Comparison of ENCODE assay signal across 23 cellular contexts in genomic region chr7:74682829-74683228, GRCh38. TPM values are rescaled to one million over a fixed set of nuclear protein-coding genes. Genes with fewer than 3 reads are reported as not detected.
DNase-seq lines count a peak whose midpoint lies in the region; ATAC-seq and TF ChIP-seq lines count a peak whose summit lies in the region.
"Had no signal": no experiment of that assay in that cellular context is flagged by ENCODE, and none has a peak within 500 bp of the region (broad histone marks: within the 10 kb centered on the region; RNA-seq: fewer than 3 reads in every experiment).

No MANE protein-coding gene starts in this region.

- H2AK9ac ChIP-seq in IMR-90 (replicated peaks; ENCODE audit: low read depth, low read length, poor library complexity), result no peak overlapping the region

- 91% methylated on average over 1 of the region's 3 CpGs; no CpG with 5 or more reads in 1 of the 2 experiments for WGBS in IMR-90 (ENCODE audit: extremely low coverage in 2 of 2, insufficient read length in 1 of 2), 2 experiments
- 95% methylated on average over 3 of the region's 3 CpGs for WGBS in prostate gland
- WGBS in heart right ventricle, 2 donors, result 98% methylated on average over 3 of the region's 3 CpGs

- ATAC-seq in IMR-90 (ENCODE audit: low read depth) (no peak), heart right ventricle (no peak)
- no peak for ATAC-seq in central memory CD8-positive, alpha-beta T cell (replicated peaks; ENCODE audit: extremely low read depth, poor library complexity, severe bottlenecking)
- ATAC-seq: activated T-cell treated with anti-CD3 and anti-CD28 coated beads, Interleukin-2, amount 50 U/mL, for 4 hours had no signal

- peaks cover 18 to 64% of the 10 kb centered on the region in 2 experiments for H3K79me1 ChIP-seq in IMR-90 (ENCODE audit: low read depth in 1 of 2, low read length in 2 of 2)

- H3K4ac ChIP-seq in IMR-90 (ENCODE audit: low read depth, low read length), result no peak overlapping the region

- H3K4me3 ChIP-seq in IMR-90 (ENCODE audit: insufficient read depth, low read depth, low read length) (no peak overlapping the region), prostate gland (no peak overlapping the region), heart right ventricle (no peak overlapping the region)
- H3K4me3 ChIP-seq: cardiac muscle cell, left lung, transverse colon had no signal

- no peak overlapping the region for H2AFZ ChIP-seq in IMR-90 (replicated peaks; ENCODE audit: low read length, poor library complexity)

- no peaks in the 10 kb centered on the region for H3K27me3 ChIP-seq in IMR-90 (ENCODE audit: control insufficient read depth, insufficient read depth, low read length)
- no peaks in the 10 kb centered on the region for H3K27me3 ChIP-seq in prostate gland (replicated peaks; ENCODE audit: insufficient read depth)
- no peaks in the 10 kb centered on the region for H3K27me3 ChIP-seq in heart right ventricle
- H3K27me3 ChIP-seq: cardiac muscle cell, left lung, transverse colon had no signal

- no peak overlapping the region for H3K18ac ChIP-seq in IMR-90 (ENCODE audit: low read depth, low read length)

- H2BK120ac ChIP-seq in IMR-90 (ENCODE audit: low read depth, low read length), result no peak overlapping the region

- no peak for TF ChIP-seq RAD21 in IMR-90 (IDR thresholded peaks at IDR 0.05; ENCODE audit: low read length)

- H3K56ac ChIP-seq in IMR-90 (ENCODE audit: extremely low read depth, insufficient read depth, low read length), result no peak overlapping the region

- H2BK15ac ChIP-seq in IMR-90 (ENCODE audit: low read depth, low read length), result no peak overlapping the region

- H3K27me3 Mint-ChIP-seq in activated naive CD4-positive, alpha-beta T cell treated with anti-CD3 and anti-CD28 coated beads, Interleukin-2, amount 50 U/mL, for 24 hours, result no peaks in the 10 kb centered on the region
- no peaks in the 10 kb centered on the region for H3K27me3 Mint-ChIP-seq in central memory CD8-positive, alpha-beta T cell
- H3K27me3 Mint-ChIP-seq in osteocyte (ENCODE audit: unreplicated experiment), result no peaks in the 10 kb centered on the region

- peaks cover 66% of the 10 kb centered on the region for H4K20me1 ChIP-seq in IMR-90 (ENCODE audit: insufficient read depth, low read length)

- H3K36me3 ChIP-seq in IMR-90 (ENCODE audit: control insufficient read depth, insufficient read depth, low read length) (peaks cover 10% of the 10 kb centered on the region), prostate gland (no peaks in the 10 kb centered on the region), heart right ventricle (peaks cover 0 to 27% (median 0%) of the 10 kb centered on the region in 9 donors)

- H4K5ac ChIP-seq in IMR-90 (ENCODE audit: low read depth, low read length), result no peak overlapping the region

- H2BK5ac ChIP-seq in IMR-90 (ENCODE audit: low read depth, low read length, poor library complexity, severe bottlenecking), result no peak overlapping the region

- CTCF ChIA-PET in IMR-90 (lab: Yijun Ruan, JAX), result no interaction called here

- no peak overlapping the region for H2AK5ac ChIP-seq in IMR-90 (ENCODE audit: low read depth, low read length)

- DNase-seq in activated naive CD4-positive, alpha-beta T cell treated with anti-CD3 and anti-CD28 coated beads, Interleukin-2, amount 50 U/mL, for 16 hours, result no peak
- DNase-seq in IMR-90 (no peak), osteocyte (ENCODE audit: extremely low spot score, unreplicated experiment) (no peak), NCI-H510A treated with DMSO at 0.1 percent for 48 hours (lab: John Stamatoyannopoulos, UW) (no peak), prostate gland (ENCODE audit: low spot score) (no peak), heart right ventricle (no peak)
- DNase-seq in central memory CD8-positive, alpha-beta T cell (ENCODE audit: low spot score in 2 of 2), result no peak
- DNase-seq: activated naive CD4-positive, alpha-beta T cell treated with anti-CD3 and anti-CD28 coated beads for 36 hours; activated T-cell treated with anti-CD3 and anti-CD28 coated beads, Interleukin-2, amount 50 U/mL, for 4 hours; aorta; Calu3; DND-41; left lung; mesendoderm; MM.1S; NCI-H2029 treated with DMSO at 0.1 percent for 48 hours; NCI-H226; nucleus accumbens; RPMI8226; transverse colon had no signal

- in situ Hi-C loops in IMR-90 (cut with MboI; ENCODE audit: low sequenced_read_pairs), result no loop called here

- no peak overlapping the region for H3K9ac ChIP-seq in IMR-90 (ENCODE audit: low read depth, low read length)
- H3K9ac ChIP-seq: KMS-11 had no signal

- H3K36me3 Mint-ChIP-seq in activated naive CD4-positive, alpha-beta T cell treated with anti-CD3 and anti-CD28 coated beads, Interleukin-2, amount 50 U/mL, for 24 hours, result peaks cover 9% of the 10 kb centered on the region
- H3K36me3 Mint-ChIP-seq in central memory CD8-positive, alpha-beta T cell (ENCODE audit: insufficient read depth), result peaks cover 6% of the 10 kb centered on the region
- peaks cover 13% of the 10 kb centered on the region for H3K36me3 Mint-ChIP-seq in osteocyte (ENCODE audit: unreplicated experiment)

- H3K9me3 ChIP-seq in IMR-90 (ENCODE audit: control insufficient read depth, insufficient read depth, low read length) (no peaks in the 10 kb centered on the region), prostate gland (no peaks in the 10 kb centered on the region), heart right ventricle (no peaks in the 10 kb centered on the region)
- H3K9me3 ChIP-seq: left lung, transverse colon had no signal

- TF ChIP-seq POLR2A in IMR-90 (IDR thresholded peaks at IDR 0.05; ENCODE audit: low read depth, low read length), result no peak
- TF ChIP-seq POLR2A in prostate gland (IDR thresholded peaks at IDR 0.05), result no peak

- H3K4me1 Mint-ChIP-seq in activated naive CD4-positive, alpha-beta T cell treated with anti-CD3 and anti-CD28 coated beads, Interleukin-2, amount 50 U/mL, for 24 hours, result peaks cover 42% of the 10 kb centered on the region
- peaks cover 33% of the 10 kb centered on the region for H3K4me1 Mint-ChIP-seq in central memory CD8-positive, alpha-beta T cell
- peaks cover 7% of the 10 kb centered on the region for H3K4me1 Mint-ChIP-seq in osteocyte (ENCODE audit: unreplicated experiment)

- no peak for TF ChIP-seq CTCF in IMR-90 (conservative IDR thresholded peaks at IDR 0.05; ENCODE audit: low read depth, low read length)
- no peak for TF ChIP-seq CTCF in osteocyte (IDR thresholded peaks at IDR 0.05)
- no peak for TF ChIP-seq CTCF in prostate gland (IDR thresholded peaks at IDR 0.05)
- TF ChIP-seq CTCF in heart right ventricle (IDR thresholded peaks at IDR 0.05), result no peak

- H3K27ac ChIP-seq in IMR-90 (ENCODE audit: insufficient read depth, low read length) (no peak overlapping the region), prostate gland (no peak overlapping the region), heart right ventricle (no peak overlapping the region)
- H3K27ac ChIP-seq: cardiac muscle cell, KMS-11, left lung, transverse colon had no signal

- H2BK20ac ChIP-seq in IMR-90 (ENCODE audit: low read depth, low read length), result no peak overlapping the region

- H4K8ac ChIP-seq in IMR-90 (ENCODE audit: low read depth in 2 of 2, low read length in 2 of 2), result no peak overlapping the region

- POLR2A ChIA-PET in IMR-90 (lab: Charles Lee; ENCODE audit: unreplicated experiment), result interaction anchor here (0.7 kb wide), 1 partner anchor 23 kb away, joined by 3 read pairs; no protein-coding TSS in a partner anchor

- BruUV-seq in IMR-90 (replicated peaks; lab: Mats Ljungman, UMichigan), result TSS peak; percentile 17

- intact Hi-C loops in IMR-90 (cut with micrococcal nuclease) (no loop called here), prostate gland (cut with DNase I) (no loop called here), heart right ventricle (cut with DNase I) (no loop called here)

- no peak overlapping the region for H3K14ac ChIP-seq in IMR-90 (replicated peaks; ENCODE audit: low read depth, low read length)

- no peaks in the 10 kb centered on the region; the same call in 1 of the 2 replicates for H3K9me1 ChIP-seq in IMR-90 (ENCODE audit: insufficient read depth, low read length)

- H3K9me3 Mint-ChIP-seq in activated naive CD4-positive, alpha-beta T cell treated with anti-CD3 and anti-CD28 coated beads, Interleukin-2, amount 50 U/mL, for 24 hours, result no peaks in the 10 kb centered on the region
- H3K9me3 Mint-ChIP-seq in central memory CD8-positive, alpha-beta T cell, result no peaks in the 10 kb centered on the region
- H3K9me3 Mint-ChIP-seq in osteocyte (ENCODE audit: unreplicated experiment), result no peaks in the 10 kb centered on the region
- H3K9me3 Mint-ChIP-seq: activated naive CD4-positive, alpha-beta T cell treated with anti-CD3 and anti-CD28 coated beads for 36 hours; activated T-cell treated with anti-CD3 and anti-CD28 coated beads, Interleukin-2, amount 50 U/mL, for 4 hours had no signal

- no peak overlapping the region for H3K23ac ChIP-seq in IMR-90 (ENCODE audit: low read depth, low read length)

- H3K4me1 ChIP-seq in IMR-90 (ENCODE audit: control insufficient read depth, insufficient read depth, low read length) (no peaks in the 10 kb centered on the region), prostate gland (replicated peaks) (no peaks in the 10 kb centered on the region), heart right ventricle (peaks cover 0 to 19% (median 8%) of the 10 kb centered on the region in 9 donors)
- H3K4me1 ChIP-seq: left lung, transverse colon had no signal

- dilution Hi-C loops in IMR-90 (cut with HindIII; ENCODE audit: low sequenced_read_pairs, unreplicated experiment), result no loop called here

- no peak overlapping the region for H3K4me2 ChIP-seq in IMR-90 (ENCODE audit: low read depth, low read length)
- H3K4me2 ChIP-seq: KMS-11 had no signal

- H4K91ac ChIP-seq in IMR-90 (ENCODE audit: insufficient read depth, low read depth, low read length), result no peak overlapping the region

- peak overlapping the region; percentile 26 for H3K27ac Mint-ChIP-seq in activated naive CD4-positive, alpha-beta T cell treated with anti-CD3 and anti-CD28 coated beads, Interleukin-2, amount 50 U/mL, for 24 hours
- H3K27ac Mint-ChIP-seq in central memory CD8-positive, alpha-beta T cell (ENCODE audit: low read depth), result peak overlapping the region; percentile 5
- peak overlapping the region; percentile 12 for H3K27ac Mint-ChIP-seq in osteocyte (ENCODE audit: unreplicated experiment)
- H3K27ac Mint-ChIP-seq: activated naive CD4-positive, alpha-beta T cell treated with anti-CD3 and anti-CD28 coated beads for 36 hours had no signal

- no peak overlapping the region for H3K4me3 Mint-ChIP-seq in activated naive CD4-positive, alpha-beta T cell treated with anti-CD3 and anti-CD28 coated beads, Interleukin-2, amount 50 U/mL, for 24 hours
- no peak overlapping the region for H3K4me3 Mint-ChIP-seq in central memory CD8-positive, alpha-beta T cell
- no peak overlapping the region for H3K4me3 Mint-ChIP-seq in osteocyte (ENCODE audit: unreplicated experiment)
- H3K4me3 Mint-ChIP-seq: activated naive CD4-positive, alpha-beta T cell treated with anti-CD3 and anti-CD28 coated beads for 36 hours; activated T-cell treated with anti-CD3 and anti-CD28 coated beads, Interleukin-2, amount 50 U/mL, for 4 hours had no signal

RNA-seq across cellular contexts. Expression of gene GTF2I, which starts 25.3 kb away (rescaled TPM):
- total RNA-seq in IMR-90 (2012; rRNA removed) (46.4 and 66.7 TPM in 2 replicates), osteocyte (236 and 247 TPM in 2 replicates), prostate gland (100 to 1,000 TPM; 149 to 212 TPM), heart right ventricle (100 to 1,000 TPM; 100 to 152 (median 119) TPM)
- polyA plus RNA-seq in IMR-90 (2012; rRNA removed) (78.3 and 88.8 TPM in 2 replicates), heart right ventricle (10 to 100 TPM; 18.9 to 31.4 TPM)
- 18.4 and 23.4 TPM in 2 replicates for polyA plus RNA-seq in IMR-90 (2012; cell fraction: cytosol; rRNA removed)
- 131 and 548 TPM in 2 replicates for polyA plus RNA-seq in IMR-90 (2012; cell fraction: nucleus; rRNA removed; ENCODE audit: low replicate concordance)
